Comparison of ENCODE assay signal across 8 cellular contexts in the genomic region with DNA sequence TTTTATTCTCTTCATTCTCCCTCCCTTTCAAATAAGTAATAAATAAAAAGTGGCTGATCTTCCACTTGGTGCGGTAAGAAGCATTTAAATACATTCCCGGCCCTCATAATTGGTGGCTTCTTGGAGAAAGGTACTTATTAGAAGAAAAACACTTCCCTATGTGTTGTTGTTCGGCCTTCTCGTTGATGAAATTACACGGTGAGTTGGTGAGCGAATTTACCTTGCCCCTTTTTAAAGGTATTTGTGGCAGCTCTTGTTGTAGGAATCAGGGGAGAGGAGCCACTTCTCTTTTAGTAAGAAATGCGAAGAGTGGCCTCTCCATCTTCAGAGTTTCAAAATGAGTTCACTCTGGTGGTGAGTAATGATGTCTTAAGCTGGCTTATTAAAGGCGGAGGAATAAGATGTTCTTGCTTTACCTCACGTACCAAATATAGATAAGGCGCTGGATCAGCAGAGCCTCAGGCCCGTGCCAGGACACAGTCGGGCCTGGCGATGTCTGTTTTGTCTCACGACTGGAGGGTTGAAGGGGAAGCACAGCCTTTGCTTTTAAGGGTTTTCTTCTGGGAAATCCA.
DNase-seq lines count a peak whose midpoint lies in the region; ATAC-seq and TF ChIP-seq lines count a peak whose summit lies in the region.

No MANE protein-coding gene starts in this region.

- H4K20me1 ChIP-seq in SK-N-SH (ENCODE audit: insufficient read depth), result no peaks in the 10 kb centered on the region

- peak overlapping the region; percentile 72 for H3K4me2 ChIP-seq in SK-N-SH

- H3K36me3 ChIP-seq in A673 (ENCODE audit: insufficient read depth, low read length, poor library complexity, severe bottlenecking) (no peaks in the 10 kb centered on the region), SK-N-SH (replicated peaks in 1 of 2; ENCODE audit: control insufficient read depth in 1 of 2, insufficient read depth in 2 of 2, low read length in 1 of 2) (no peaks in the 10 kb centered on the region), left ventricle myocardium inferior (no peaks in the 10 kb centered on the region), vagina (no peaks in the 10 kb centered on the region)

- peak; percentile 63 to 90 for TF ChIP-seq EP300 in SK-N-SH (IDR thresholded peaks at IDR 0.05; ENCODE audit: borderline replicate concordance in 1 of 2, low read depth in 1 of 2, low read length in 1 of 2)

- intact Hi-C loops in A673 (cut with micrococcal nuclease; ENCODE audit: unreplicated experiment) (no loop called here), left ventricle myocardium inferior (cut with micrococcal nuclease) (no loop called here), vagina (cut with DNase I) (no loop called here)

- peak overlapping the region; percentile 80 for H3K9ac ChIP-seq in SK-N-SH

- CTCF ChIA-PET in A673 (lab: Charles Lee), result no interaction called here
- CTCF ChIA-PET in SK-N-SH (lab: Yijun Ruan, JAX), result interaction anchor here (1.0 to 2.2 kb wide), 4 partner anchors 11 to 96 kb away, joined by 3 to 7 read pairs (median 6); no protein-coding TSS in a partner anchor

- peak overlapping the region; percentile 4; the same call in 1 of the 2 replicates for H2AFZ ChIP-seq in SK-N-SH (ENCODE audit: low read depth)

- H3K27me3 ChIP-seq in A673 (replicated peaks; ENCODE audit: insufficient read depth, low read depth, low read length, poor library complexity) (no peaks in the 10 kb centered on the region), SK-N-SH (ENCODE audit: insufficient read depth) (no peaks in the 10 kb centered on the region), left ventricle myocardium inferior (ENCODE audit: low read depth) (no peaks in the 10 kb centered on the region), vagina (no peaks in the 10 kb centered on the region)

- 23% methylated on average over 14 of the region's 14 CpGs for WGBS in SK-N-SH (ENCODE audit: low lambda C conversion rate)

- DNase-seq in A673 (ENCODE audit: low spot score), result no peak
- peak; percentile 81 for DNase-seq in SK-N-SH
- DNase-seq in left ventricle myocardium inferior, result no peak
- no peak for DNase-seq in vagina (ENCODE audit: extremely low spot score in 2 of 2)
- no peak for DNase-seq in NCI-H2171 treated with DMSO at 0.1 percent for 48 hours (lab: John Stamatoyannopoulos, UW)
- DNase-seq in stimulated activated naive CD4-positive, alpha-beta T cell (lab: John Stamatoyannopoulos, UW), result no peak
- no peak for DNase-seq in superior temporal gyrus (ENCODE audit: extremely low spot score)

- H3K9me2 ChIP-seq in SK-N-SH, result no peaks in the 10 kb centered on the region

- no peak overlapping the region for H3K4me3 ChIP-seq in A673 (ENCODE audit: low read depth, low read length, poor library complexity, severe bottlenecking)
- peak overlapping the region in 1 of 2 experiments; percentile 10; a peak in 2 of 4 replicates for H3K4me3 ChIP-seq in SK-N-SH (ENCODE audit: low read depth in 2 of 2, low read length in 1 of 2)
- H3K4me3 ChIP-seq in left ventricle myocardium inferior, result no peak overlapping the region
- no peak overlapping the region for H3K4me3 ChIP-seq in vagina

- H3K4me1 ChIP-seq in A673 (ENCODE audit: insufficient read depth, low read length, poor library complexity, severe bottlenecking) (peaks cover 29% of the 10 kb centered on the region), SK-N-SH (ENCODE audit: control insufficient read depth in 1 of 2, insufficient read depth in 2 of 2, low read depth in 1 of 2, low read length in 1 of 2) (peaks cover 23 to 48% of the 10 kb centered on the region in 2 experiments), left ventricle myocardium inferior (peaks cover 79% of the 10 kb centered on the region), vagina (peaks cover 34% of the 10 kb centered on the region)

- peak; percentile 67 for ATAC-seq in GM19351 (IDR thresholded peaks at IDR 0.05; ENCODE audit: unreplicated experiment)

- H3F3A ChIP-seq in SK-N-SH (replicated peaks; ENCODE audit: insufficient read depth), result peaks cover 33% of the 10 kb centered on the region

- peak; percentile 48 for TF ChIP-seq RAD21 in SK-N-SH (IDR thresholded peaks at IDR 0.05; ENCODE audit: low read length)

- H3K9me3 ChIP-seq in A673 (ENCODE audit: low read depth, low read length, poor library complexity, severe bottlenecking) (no peaks in the 10 kb centered on the region), SK-N-SH (no peaks in the 10 kb centered on the region), left ventricle myocardium inferior (replicated peaks) (no peaks in the 10 kb centered on the region), vagina (no peaks in the 10 kb centered on the region)

- TSS peak; percentile 24 for BruUV-seq in A673 (replicated peaks; lab: Mats Ljungman, UMichigan)

- peaks cover 77% of the 10 kb centered on the region for H3K79me2 ChIP-seq in SK-N-SH (ENCODE audit: insufficient read depth)

- TF ChIP-seq CTCF in A673 (conservative IDR thresholded peaks at IDR 0.05; ENCODE audit: low read depth, low read length) (no peak), SK-N-SH (IDR thresholded peaks at IDR 0.05) (no peak), left ventricle myocardium inferior (IDR thresholded peaks at IDR 0.05; ENCODE audit: borderline replicate concordance) (no peak), vagina (IDR thresholded peaks at IDR 0.05) (peak in 1 of 3 experiments; percentile 18)

- POLR2A ChIA-PET in A673 (lab: Charles Lee; ENCODE audit: low non-redundant PET), result no interaction called here
- POLR2A ChIA-PET in SK-N-SH (lab: Yijun Ruan, JAX), result interaction anchor here (0.9 kb wide), 1 partner anchor 11 kb away, joined by 3 read pairs; no protein-coding TSS in a partner anchor

- H3K27ac ChIP-seq in A673 (ENCODE audit: low read depth, low read length, poor library complexity, severe bottlenecking) (peak overlapping the region; percentile 12), SK-N-SH (ENCODE audit: low read depth in 2 of 2, low read length in 1 of 2) (peak overlapping the region; percentile 69 to 97), left ventricle myocardium inferior (replicated peaks) (peak overlapping the region; percentile 89), vagina (peak overlapping the region; percentile 85)

- TF ChIP-seq POLR2A in vagina (IDR thresholded peaks at IDR 0.05), result no peak

TF ChIP-seq in SK-N-SH, 30 proteins besides CTCF, POLR2A, EP300 and RAD21 (continues in another document):
- TF ChIP-seq, protein P1, sequence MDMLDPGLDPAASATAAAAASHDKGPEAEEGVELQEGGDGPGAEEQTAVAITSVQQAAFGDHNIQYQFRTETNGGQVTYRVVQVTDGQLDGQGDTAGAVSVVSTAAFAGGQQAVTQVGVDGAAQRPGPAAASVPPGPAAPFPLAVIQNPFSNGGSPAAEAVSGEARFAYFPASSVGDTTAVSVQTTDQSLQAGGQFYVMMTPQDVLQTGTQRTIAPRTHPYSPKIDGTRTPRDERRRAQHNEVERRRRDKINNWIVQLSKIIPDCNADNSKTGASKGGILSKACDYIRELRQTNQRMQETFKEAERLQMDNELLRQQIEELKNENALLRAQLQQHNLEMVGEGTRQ (IDR thresholded peaks at IDR 0.05; ENCODE audit: borderline replicate concordance, low read depth, low read length), result no peak
- TF ChIP-seq RCOR1 (IDR thresholded peaks at IDR 0.05; ENCODE audit: low read length) (peak; percentile 77), TCF12 (IDR thresholded peaks at IDR 0.05) (peak; percentile 94), SMC3 (IDR thresholded peaks at IDR 0.05; ENCODE audit: low read depth, low read length) (0 out of 2 replicates have a peak, but pooled peaks have one; percentile 12), NFIC (IDR thresholded peaks at IDR 0.05; ENCODE audit: borderline replicate concordance) (peak; percentile 57; the same call in 1 of the 2 replicates), RXRA (IDR thresholded peaks at IDR 0.05; ENCODE audit: borderline replicate concordance, low read depth) (no peak), SIN3A (IDR thresholded peaks at IDR 0.05; ENCODE audit: borderline replicate concordance, low read depth, low read length) (0 out of 2 replicates have a peak, but pooled peaks have one; percentile 34), FOSL2 (IDR thresholded peaks at IDR 0.05; ENCODE audit: borderline replicate concordance, low read depth) (0 out of 2 replicates have a peak, but pooled peaks have one; percentile 23), GATA2 (CRISPR knock-in tag; IDR thresholded peaks at IDR 0.05) (peak; percentile 81), GABPA (IDR thresholded peaks at IDR 0.05; ENCODE audit: low read depth) (no peak), RFX5 (IDR thresholded peaks at IDR 0.05; ENCODE audit: low read length) (no peak), TAF1 (IDR thresholded peaks at IDR 0.05; ENCODE audit: borderline replicate concordance, low read depth, low read length) (0 out of 2 replicates have a peak, but pooled peaks have one; percentile 11), POLR2AphosphoS5 (IDR thresholded peaks at IDR 0.05; ENCODE audit: low read depth, low read length) (peak; percentile 45; the same call in 1 of the 2 replicates), CHD2 (IDR thresholded peaks at IDR 0.05; ENCODE audit: low read length, partially characterized antibody) (peak; percentile 80), MXI1 (IDR thresholded peaks at IDR 0.05; ENCODE audit: low read depth, low read length) (peak; percentile 58)
- TF ChIP-seq, protein P2, sequence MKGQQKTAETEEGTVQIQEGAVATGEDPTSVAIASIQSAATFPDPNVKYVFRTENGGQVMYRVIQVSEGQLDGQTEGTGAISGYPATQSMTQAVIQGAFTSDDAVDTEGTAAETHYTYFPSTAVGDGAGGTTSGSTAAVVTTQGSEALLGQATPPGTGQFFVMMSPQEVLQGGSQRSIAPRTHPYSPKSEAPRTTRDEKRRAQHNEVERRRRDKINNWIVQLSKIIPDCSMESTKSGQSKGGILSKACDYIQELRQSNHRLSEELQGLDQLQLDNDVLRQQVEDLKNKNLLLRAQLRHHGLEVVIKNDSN (IDR thresholded peaks at IDR 0.05; ENCODE audit: borderline replicate concordance, low read depth), result no peak
- TF ChIP-seq, protein P3, sequence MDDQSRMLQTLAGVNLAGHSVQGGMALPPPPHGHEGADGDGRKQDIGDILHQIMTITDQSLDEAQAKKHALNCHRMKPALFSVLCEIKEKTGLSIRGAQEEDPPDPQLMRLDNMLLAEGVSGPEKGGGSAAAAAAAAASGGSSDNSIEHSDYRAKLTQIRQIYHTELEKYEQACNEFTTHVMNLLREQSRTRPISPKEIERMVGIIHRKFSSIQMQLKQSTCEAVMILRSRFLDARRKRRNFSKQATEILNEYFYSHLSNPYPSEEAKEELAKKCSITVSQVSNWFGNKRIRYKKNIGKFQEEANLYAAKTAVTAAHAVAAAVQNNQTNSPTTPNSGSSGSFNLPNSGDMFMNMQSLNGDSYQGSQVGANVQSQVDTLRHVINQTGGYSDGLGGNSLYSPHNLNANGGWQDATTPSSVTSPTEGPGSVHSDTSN (IDR thresholded peaks at IDR 0.05), result peak; percentile 85
- TF ChIP-seq, protein P4, sequence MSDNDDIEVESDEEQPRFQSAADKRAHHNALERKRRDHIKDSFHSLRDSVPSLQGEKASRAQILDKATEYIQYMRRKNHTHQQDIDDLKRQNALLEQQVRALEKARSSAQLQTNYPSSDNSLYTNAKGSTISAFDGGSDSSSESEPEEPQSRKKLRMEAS (IDR thresholded peaks at IDR 0.05; ENCODE audit: low read depth), result peak; percentile 52; the same call in 1 of the 2 replicates

Comparison
In these comparisons a context has a peak if more than half of its experiments do, and no peak if none do; other contexts are left out.
1. H3K27ac ChIP-seq: peak in every context shown above with its lines; median percentile 89 in left ventricle myocardium inferior; 85 in vagina; 83 in SK-N-SH; 12 in A673.